Comparison of ENCODE assay signal across 8 cellular contexts in the genomic region with DNA sequence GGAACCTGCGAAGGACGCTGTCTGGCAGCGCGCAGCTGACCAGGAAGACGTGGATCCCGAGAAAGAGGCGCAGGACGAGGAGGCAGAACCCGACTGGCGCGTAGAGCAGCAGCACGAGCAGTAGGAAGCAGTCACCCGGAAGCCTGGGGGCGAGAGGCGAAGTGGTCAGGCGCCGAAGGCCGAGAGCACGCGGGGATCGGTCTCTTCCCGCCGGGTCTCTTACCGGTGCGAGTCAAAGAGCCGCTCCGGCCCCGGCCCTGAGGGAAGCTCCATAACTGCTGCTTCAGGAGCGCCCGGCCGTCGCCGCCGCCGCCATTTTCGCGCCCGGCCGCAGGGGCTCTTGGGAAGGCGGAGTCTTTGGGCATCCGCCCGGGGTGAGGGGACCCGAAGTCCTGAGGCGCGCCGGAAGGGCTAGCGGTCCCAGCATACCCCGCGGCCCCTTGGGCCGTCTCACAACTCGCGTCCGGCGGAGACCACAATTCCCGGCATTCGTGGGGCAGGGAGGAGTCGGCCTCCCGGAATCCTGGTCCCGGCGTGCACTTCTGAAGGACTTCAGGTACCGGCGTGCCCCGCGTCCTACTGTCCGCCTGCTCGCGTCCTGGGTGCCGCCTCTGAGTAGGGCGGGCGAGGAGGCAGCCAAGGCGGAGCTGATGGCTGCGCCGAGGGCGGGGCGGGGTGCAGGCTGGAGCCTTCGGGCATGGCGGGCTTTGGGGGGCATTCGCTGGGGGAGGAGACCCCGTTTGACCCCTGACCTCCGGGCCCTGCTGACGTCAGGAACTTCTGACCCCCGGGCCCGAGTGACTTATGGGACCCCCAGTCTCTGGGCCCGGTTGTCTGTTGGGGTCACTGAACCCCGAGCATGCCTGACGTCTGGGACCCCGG. TPM values are rescaled to one million over a fixed set of nuclear protein-coding genes. Genes with fewer than 3 reads are reported as not detected.
A peak's percentile ranks its signal among the peaks of the same experiment; 100 is the strongest.
DNase-seq lines count a peak whose midpoint lies in the region; ATAC-seq and TF ChIP-seq lines count a peak whose summit lies in the region.

AUP1 (minus strand) TSS at position 350 of the 882 bp plus-strand sequence; CDS start at position 273, 77 bp downstream.
HTRA2 (plus strand) TSS at position 577 of the 882 bp plus-strand sequence; CDS start at position 651, 74 bp downstream.

- H3K4me1 Mint-ChIP-seq in effector memory CD8-positive, alpha-beta T cell (ENCODE audit: low read depth in 2 of 2), result peaks cover 27 to 39% of the 10 kb centered on the region in 2 donors
- peaks cover 46% of the 10 kb centered on the region for H3K4me1 Mint-ChIP-seq in memory B cell

- peak; percentile 81 for ATAC-seq in effector memory CD8-positive, alpha-beta T cell (replicated peaks)
- peak; percentile 80 for ATAC-seq in memory B cell (ENCODE audit: low read depth)

- H3K9me3 Mint-ChIP-seq in effector memory CD8-positive, alpha-beta T cell, result no peaks in the 10 kb centered on the region
- H3K9me3 Mint-ChIP-seq in memory B cell, result no peaks in the 10 kb centered on the region

- peak within 1 kb of the TSS; percentile 92 to 98 for H3K27ac Mint-ChIP-seq in effector memory CD8-positive, alpha-beta T cell
- peak within 1 kb of the TSS; percentile 94 for H3K27ac Mint-ChIP-seq in memory B cell

- no peaks in the 10 kb centered on the region for H3K27me3 Mint-ChIP-seq in effector memory CD8-positive, alpha-beta T cell
- no peaks in the 10 kb centered on the region for H3K27me3 Mint-ChIP-seq in memory B cell

- H3K4me3 Mint-ChIP-seq in effector memory CD8-positive, alpha-beta T cell, result peak within 1 kb of the TSS; percentile 86 to 95
- peak within 1 kb of the TSS; percentile 95 for H3K4me3 Mint-ChIP-seq in memory B cell

- peaks cover 42% of the 10 kb centered on the region for H3K36me3 Mint-ChIP-seq in effector memory CD8-positive, alpha-beta T cell (ENCODE audit: insufficient read depth)
- H3K36me3 Mint-ChIP-seq in memory B cell, result peaks cover 19% of the 10 kb centered on the region

- no peak for TF ChIP-seq CTCF in GM20000 (IDR thresholded peaks at IDR 0.05; ENCODE audit: extremely low read depth, missing control alignments)

- DNase-seq in CMK (ENCODE audit: low read depth), result peak; percentile 92
- peak; percentile 97 for DNase-seq in GM20000 (ENCODE audit: low spot score)
- peak; percentile 99 for DNase-seq in HT1080 (ENCODE audit: low read depth)
- DNase-seq in NOMO-1 treated with DMSO at 0.1 percent for 48 hours (lab: John Stamatoyannopoulos, UW; ENCODE audit: unreplicated experiment), result peak; percentile 98
- peak; percentile 65 to 78 for DNase-seq in activated CD8-positive, alpha-beta memory T cell treated with anti-CD3 and anti-CD28 coated beads for 4 hours (ENCODE audit: low read depth in 2 of 2)
- peak; percentile 81 to 85 (median 83) for DNase-seq in effector memory CD8-positive, alpha-beta T cell
- DNase-seq in memory B cell (ENCODE audit: low spot score in 2 of 2), result peak; percentile 83 to 86
- peak; percentile 89 for DNase-seq in stimulated activated CD8-positive, alpha-beta memory T cell treated with anti-CD3 and anti-CD28 coated beads, Interleukin-12 subunit alpha, Interleukin-12 subunit beta, amount 100 ng/mL, for 24 hours (ENCODE audit: extremely low read depth)

RNA-seq across cellular contexts. Expression of gene AUP1, which starts in this region (rescaled TPM):
- total RNA-seq in HT1080 (2014; rRNA removed; shearing (Covaris generic)), result 169 and 184 TPM in 2 replicates
- 89.0 and 97.4 TPM in 2 replicates for polyA plus RNA-seq in HT1080 (2015; cell fraction: cytosol; rRNA removed)
- polyA plus RNA-seq in HT1080 (2015; cell fraction: nucleus; rRNA removed), result 285 and 333 TPM in 2 replicates

RNA-seq across cellular contexts. Expression of gene HTRA2, which starts in this region (rescaled TPM):
- total RNA-seq in HT1080 (2014; rRNA removed; shearing (Covaris generic)), result 84.5 and 94.6 TPM in 2 replicates
- 35.8 and 37.6 TPM in 2 replicates for polyA plus RNA-seq in HT1080 (2015; cell fraction: cytosol; rRNA removed)
- 50.7 and 56.3 TPM in 2 replicates for polyA plus RNA-seq in HT1080 (2015; cell fraction: nucleus; rRNA removed)

Comparison
In these comparisons a context has a peak if more than half of its experiments do, and no peak if none do; other contexts are left out.
1. Peak in every context shown above with its lines: DNase-seq and ATAC-seq.